1 cellular context compared by ENCODE assay signal in the genomic region with DNA sequence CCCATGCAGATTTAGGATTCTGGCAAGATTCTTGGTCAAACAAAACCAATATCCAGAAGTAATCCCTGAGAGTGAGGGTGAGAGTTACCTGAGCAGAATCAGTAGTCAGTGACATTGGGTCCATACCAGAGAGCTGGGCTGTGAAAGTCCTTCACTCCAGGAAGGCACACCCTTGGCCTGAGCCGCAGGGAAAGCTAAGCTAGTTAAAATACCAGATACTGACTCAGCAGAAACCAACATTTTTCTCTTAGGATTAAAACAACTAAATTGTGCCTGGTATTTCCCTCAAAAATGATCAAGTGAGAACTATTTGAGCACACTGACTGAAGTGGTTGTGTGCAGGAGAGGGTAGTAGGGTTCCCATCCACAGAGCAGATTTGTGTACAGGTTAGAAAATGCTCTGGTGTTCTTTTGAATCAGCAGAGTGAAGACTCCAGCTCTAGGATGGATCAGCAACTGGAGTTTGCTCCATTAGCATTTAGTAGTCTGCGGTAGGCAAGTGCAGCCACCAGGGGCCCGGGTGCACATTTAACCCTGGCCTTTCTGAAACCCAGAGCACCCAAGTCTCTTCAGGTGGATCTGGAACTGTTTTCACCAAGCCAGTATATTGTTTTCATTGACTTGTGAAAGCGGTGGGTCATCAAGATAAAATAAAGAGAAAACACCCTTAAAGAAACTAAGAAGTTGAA.
TF ChIP-seq lines count a peak whose summit lies in the region.

No MANE protein-coding gene starts in this region.

TF ChIP-seq in GM23338, 12 proteins besides CTCF, POLR2A, EP300 and RAD21 (continued from another document):
- no peak for TF ChIP-seq ZNF462 (CRISPR knock-in tag; IDR thresholded peaks at IDR 0.05)
- no peak for TF ChIP-seq STAT1 (IDR thresholded peaks at IDR 0.05; ENCODE audit: unreplicated experiment)
